Comparison of ENCODE assay signal across 12 cellular contexts in genomic region chr10:8403711-8404371, GRCh38.
DNase-seq lines count a peak whose midpoint lies in the region; ATAC-seq and TF ChIP-seq lines count a peak whose summit lies in the region.
"Had no signal": no experiment of that assay in that cellular context is flagged by ENCODE, and none has a peak within 500 bp of the region (broad histone marks: within the 10 kb centered on the region; RNA-seq: fewer than 3 reads in every experiment).

No MANE protein-coding gene starts in this region.

- peak; percentile 40 for TF ChIP-seq CTCF in OCI-LY7 (conservative IDR thresholded peaks at IDR 0.05; ENCODE audit: low read length)

- peak overlapping the region; percentile 72 for H3K4me3 Mint-ChIP-seq in activated CD4-positive, alpha-beta T cell treated with anti-CD3 and anti-CD28 coated beads, Interleukin-2, amount 10 ng/mL, durations not matched to agents 7 days and 5 days
- H3K4me3 Mint-ChIP-seq in central memory CD8-positive, alpha-beta T cell = peak overlapping the region; percentile 59
- peak overlapping the region; percentile 56 for H3K4me3 Mint-ChIP-seq in stimulated activated effector memory CD8-positive, alpha-beta T cell treated with anti-CD3 and anti-CD28 coated beads, Interleukin-12 subunit alpha, Interleukin-12 subunit beta, amount 100 ng/mL, for 72 hours
- H3K4me3 Mint-ChIP-seq: brain had no signal

- no peak overlapping the region for H3K4me3 ChIP-seq in OCI-LY7 (ENCODE audit: low read depth, low read length, poor library complexity, severe bottlenecking)
- H3K4me3 ChIP-seq: A549, testis had no signal

- CTCF ChIA-PET in activated CD4-positive, alpha-beta T cell treated with anti-CD3 and anti-CD28 coated beads, Interleukin-2, amount 10 ng/mL, durations not matched to agents 7 days and 5 days (lab: Charles Lee) = interaction anchor here (0.6 to 2.1 kb wide), 6 partner anchors 10 to 354 kb away, joined by 3 to 11 read pairs (median 4); no protein-coding TSS in a partner anchor
- CTCF ChIA-PET in OCI-LY7 (lab: Charles Lee; ENCODE audit: unreplicated experiment) = interaction anchor here (0.6 kb wide), 1 partner anchor 197 kb away, joined by 3 read pairs; no protein-coding TSS in a partner anchor

- peaks cover 5% of the 10 kb centered on the region for H3K36me3 Mint-ChIP-seq in activated CD4-positive, alpha-beta T cell treated with anti-CD3 and anti-CD28 coated beads, Interleukin-2, amount 10 ng/mL, durations not matched to agents 7 days and 5 days (ENCODE audit: low read depth)
- peaks cover 14% of the 10 kb centered on the region for H3K36me3 Mint-ChIP-seq in central memory CD8-positive, alpha-beta T cell (ENCODE audit: insufficient read depth)
- H3K36me3 Mint-ChIP-seq in stimulated activated effector memory CD8-positive, alpha-beta T cell treated with anti-CD3 and anti-CD28 coated beads, Interleukin-12 subunit alpha, Interleukin-12 subunit beta, amount 100 ng/mL, for 72 hours = no peaks in the 10 kb centered on the region
- H3K36me3 Mint-ChIP-seq: brain had no signal

- H3K9me2 ChIP-seq in OCI-LY7 (ENCODE audit: insufficient read depth, low read length) = no peaks in the 10 kb centered on the region

- H3K36me3 ChIP-seq in OCI-LY7 (ENCODE audit: insufficient read depth, low read length) = no peaks in the 10 kb centered on the region

- no peak for DNase-seq in activated CD4-positive, alpha-beta T cell treated with anti-CD3 and anti-CD28 coated beads, Interleukin-2, amount 10 ng/mL, durations not matched to agents 7 days and 5 days
- no peak for DNase-seq in activated CD4-positive, alpha-beta T cell treated with anti-CD3 and anti-CD28 coated beads for 48 hours
- no peak for DNase-seq in OCI-LY7 (ENCODE audit: low spot score)
- no peak for DNase-seq in central memory CD8-positive, alpha-beta T cell (ENCODE audit: low spot score in 2 of 2)
- DNase-seq in stimulated activated effector memory CD8-positive, alpha-beta T cell treated with anti-CD3 and anti-CD28 coated beads, Interleukin-12 subunit alpha, Interleukin-12 subunit beta, amount 100 ng/mL, for 72 hours (ENCODE audit: low spot score in 2 of 2) = no peak
- DNase-seq in activated CD4-positive, CD25-positive, alpha-beta regulatory T cell treated with anti-CD3 and anti-CD28 coated beads, Interleukin-2, amount 50 U/mL, for 72 hours = no peak
- no peak for DNase-seq in left lobe of liver (ENCODE audit: low spot score)
- DNase-seq: NCI-H1930, testis had no signal

- peak overlapping the region; percentile 89 for H3K27ac Mint-ChIP-seq in activated CD4-positive, alpha-beta T cell treated with anti-CD3 and anti-CD28 coated beads, Interleukin-2, amount 10 ng/mL, durations not matched to agents 7 days and 5 days
- H3K27ac Mint-ChIP-seq in central memory CD8-positive, alpha-beta T cell (ENCODE audit: low read depth) = peak overlapping the region; percentile 95
- peak overlapping the region; percentile 91 for H3K27ac Mint-ChIP-seq in stimulated activated effector memory CD8-positive, alpha-beta T cell treated with anti-CD3 and anti-CD28 coated beads, Interleukin-12 subunit alpha, Interleukin-12 subunit beta, amount 100 ng/mL, for 72 hours
- H3K27ac Mint-ChIP-seq: brain had no signal

- peaks cover 82% of the 10 kb centered on the region for H3K4me1 Mint-ChIP-seq in activated CD4-positive, alpha-beta T cell treated with anti-CD3 and anti-CD28 coated beads, Interleukin-2, amount 10 ng/mL, durations not matched to agents 7 days and 5 days
- peaks cover 71% of the 10 kb centered on the region for H3K4me1 Mint-ChIP-seq in central memory CD8-positive, alpha-beta T cell
- peaks cover 80% of the 10 kb centered on the region for H3K4me1 Mint-ChIP-seq in stimulated activated effector memory CD8-positive, alpha-beta T cell treated with anti-CD3 and anti-CD28 coated beads, Interleukin-12 subunit alpha, Interleukin-12 subunit beta, amount 100 ng/mL, for 72 hours
- H3K4me1 Mint-ChIP-seq: brain had no signal

- no peak overlapping the region for H2AFZ ChIP-seq in OCI-LY7 (ENCODE audit: low read length)

- intact Hi-C loops in OCI-LY7 (cut with micrococcal nuclease; ENCODE audit: unreplicated experiment) = no loop called here

- H4K20me1 ChIP-seq in OCI-LY7 (ENCODE audit: insufficient read depth, low read length) = no peaks in the 10 kb centered on the region

- ATAC-seq in central memory CD8-positive, alpha-beta T cell (replicated peaks; ENCODE audit: extremely low read depth, poor library complexity, severe bottlenecking) = no peak
- no peak for ATAC-seq in stimulated activated effector memory CD8-positive, alpha-beta T cell treated with anti-CD3 and anti-CD28 coated beads, Interleukin-12 subunit alpha, Interleukin-12 subunit beta, amount 100 ng/mL, for 72 hours
- ATAC-seq in GM21423 (IDR thresholded peaks at IDR 0.05; ENCODE audit: unreplicated experiment) (no peak), left lobe of liver (no peak)
- ATAC-seq: A549 had no signal

- POLR2A ChIA-PET in activated CD4-positive, alpha-beta T cell treated with anti-CD3 and anti-CD28 coated beads, Interleukin-2, amount 10 ng/mL, durations not matched to agents 7 days and 5 days (lab: Charles Lee) = interaction anchor here (0.6 to 0.7 kb wide), 2 partner anchors 144 to 891 kb away, joined by 3 to 6 read pairs; no protein-coding TSS in a partner anchor
- POLR2A ChIA-PET in OCI-LY7 (lab: Charles Lee) = interaction anchor here (0.6 kb wide), 1 partner anchor 167 kb away, joined by 3 read pairs; no protein-coding TSS in a partner anchor

- H3K27me3 Mint-ChIP-seq in activated CD4-positive, alpha-beta T cell treated with anti-CD3 and anti-CD28 coated beads, Interleukin-2, amount 10 ng/mL, durations not matched to agents 7 days and 5 days = no peaks in the 10 kb centered on the region
- H3K27me3 Mint-ChIP-seq in central memory CD8-positive, alpha-beta T cell = no peaks in the 10 kb centered on the region

- H3K9me3 ChIP-seq in OCI-LY7 (ENCODE audit: low read length) = no peaks in the 10 kb centered on the region
- H3K9me3 ChIP-seq: A549, testis had no signal

- H3K27ac ChIP-seq in OCI-LY7 (ENCODE audit: low read depth, low read length, poor library complexity, severe bottlenecking) = no peak overlapping the region
- H3K27ac ChIP-seq: testis had no signal

- H3K4me1 ChIP-seq in OCI-LY7 (ENCODE audit: insufficient read depth, low read length, poor library complexity, severe bottlenecking) = no peaks in the 10 kb centered on the region
- H3K4me1 ChIP-seq: testis had no signal

- H3K4me2 ChIP-seq in OCI-LY7 (ENCODE audit: low read length) = no peak overlapping the region

- BruUV-seq in OCI-LY7 (replicated peaks; lab: Mats Ljungman, UMichigan) = no TSS peak

- H3K9me3 Mint-ChIP-seq in activated CD4-positive, alpha-beta T cell treated with anti-CD3 and anti-CD28 coated beads, Interleukin-2, amount 10 ng/mL, durations not matched to agents 7 days and 5 days = peaks cover 2% of the 10 kb centered on the region
- no peaks in the 10 kb centered on the region for H3K9me3 Mint-ChIP-seq in central memory CD8-positive, alpha-beta T cell
- no peaks in the 10 kb centered on the region for H3K9me3 Mint-ChIP-seq in stimulated activated effector memory CD8-positive, alpha-beta T cell treated with anti-CD3 and anti-CD28 coated beads, Interleukin-12 subunit alpha, Interleukin-12 subunit beta, amount 100 ng/mL, for 72 hours
- H3K9me3 Mint-ChIP-seq: brain had no signal

- H3K79me2 ChIP-seq in OCI-LY7 (ENCODE audit: insufficient read depth, low read depth, low read length) = no peaks in the 10 kb centered on the region
